ENCODE assay signal across 17 cellular contexts in the genomic region with DNA sequence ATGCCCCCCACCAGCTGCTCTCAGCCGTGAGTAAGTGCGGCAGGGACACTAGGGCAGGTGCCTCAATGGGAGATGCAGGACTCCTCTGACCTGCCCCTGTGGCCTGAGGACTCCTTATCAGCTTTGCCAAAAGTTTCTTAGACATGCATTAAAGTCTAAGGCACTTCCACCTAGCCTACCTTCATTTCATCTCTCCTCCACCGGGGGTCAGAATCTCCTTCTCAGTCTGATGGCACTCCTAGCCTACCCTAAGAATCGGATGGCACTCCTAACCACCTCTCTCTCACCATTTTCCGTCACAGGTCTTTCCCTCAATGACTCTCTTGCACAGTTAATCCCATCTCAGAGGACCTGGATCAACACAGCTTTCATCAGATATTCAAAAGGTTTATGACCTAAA.
"Had no signal": no experiment of that assay in that cellular context is flagged by ENCODE, and none has a peak within 500 bp of the region (broad histone marks: within the 10 kb centered on the region; RNA-seq: fewer than 3 reads in every experiment).

No MANE protein-coding gene starts in this region.

- H3K4me1 ChIP-seq: left lung, transverse colon had no signal

- ATAC-seq: activated CD8-positive, alpha-beta T cell treated with anti-CD3 and anti-CD28 coated beads, Interleukin-2, amount 10 ng/mL, durations not matched to agents 7 days and 5 days; left lung; sciatic nerve had no signal

- H3K9me3 ChIP-seq: left lung, transverse colon had no signal

- H3K4me3 ChIP-seq: left lung, transverse colon had no signal

- DNase-seq: activated CD4-positive, alpha-beta T cell treated with anti-CD3 and anti-CD28 coated beads for 4 hours; activated CD8-positive, alpha-beta memory T cell treated with anti-CD3 and anti-CD28 coated beads, Interleukin-2, amount 50 U/mL, for 48 hours; activated CD8-positive, alpha-beta T cell treated with anti-CD3 and anti-CD28 coated beads, Interleukin-2, amount 10 ng/mL, durations not matched to agents 7 days and 5 days; activated naive CD4-positive, alpha-beta T cell; cortex of kidney; effector CD8-positive, alpha-beta T cell; glutamatergic neuron; islet precursor cell; left lung; nephron progenitor cell; stimulated activated CD4-positive, alpha-beta T cell treated with anti-CD3 and anti-CD28 coated beads, Interleukin-12 subunit alpha, Interleukin-12 subunit beta, amount 100 ng/mL, for 4 hours; stimulated activated naive CD4-positive, alpha-beta T cell; substantia nigra; T1000; transverse colon had no signal

- H3K27me3 ChIP-seq: transverse colon had no signal

- H3K36me3 ChIP-seq: left lung, transverse colon had no signal

- H3K27ac ChIP-seq: epithelial cell of prostate, left lung, transverse colon had no signal
